In the genomic region with DNA sequence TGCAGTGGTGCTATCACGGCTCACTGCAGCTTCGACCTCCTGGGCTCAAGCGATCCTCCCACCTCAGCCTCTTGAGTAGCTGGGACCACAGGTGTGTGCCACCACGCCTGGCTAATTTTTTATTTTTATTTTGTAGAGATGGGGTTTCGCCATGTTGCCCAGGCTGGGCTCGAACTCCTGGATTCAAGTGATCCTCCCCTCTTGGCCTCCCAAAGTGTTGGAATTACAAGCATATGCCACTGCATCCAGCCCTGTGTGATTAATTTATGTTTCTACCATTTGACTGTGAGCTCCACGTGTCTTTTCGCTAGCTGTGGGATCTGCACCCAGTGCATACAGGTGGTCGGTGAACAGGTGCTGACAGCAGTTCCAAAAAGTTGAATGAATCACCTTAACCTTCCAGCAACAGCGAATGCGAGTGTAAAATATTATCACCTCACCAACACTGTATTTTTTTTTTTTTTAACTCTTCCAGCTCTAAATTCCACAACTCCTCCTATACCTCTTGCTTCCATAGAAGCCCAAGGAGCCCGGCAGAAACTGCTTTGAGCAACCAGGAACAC, we compare ENCODE assay signal across 8 cellular contexts. TPM values are rescaled to one million over a fixed set of nuclear protein-coding genes. Genes with fewer than 3 reads are reported as not detected.
DNase-seq lines count a peak whose midpoint lies in the region; ATAC-seq and TF ChIP-seq lines count a peak whose summit lies in the region.

No MANE protein-coding gene starts in this region.

- H3K9me3 ChIP-seq in DND-41 (ENCODE audit: insufficient read depth, low read length, severe bottlenecking) (no peaks in the 10 kb centered on the region), HUES64 (ENCODE audit: insufficient read depth, low read depth, low read length) (0 out of 2 replicates have a peak, but pooled peaks cover under 1% of the 10 kb centered on the region), thoracic aorta (no peaks in the 10 kb centered on the region)

- H2AFZ ChIP-seq in DND-41 (ENCODE audit: low read depth, low read length), result peak overlapping the region; percentile 90

- peak overlapping the region; percentile 19 to 57; a peak in 3 of 4 replicates for H3K4me3 ChIP-seq in DND-41 (ENCODE audit: low read depth in 1 of 2, low read length in 2 of 2)
- peak overlapping the region; percentile 29; the same call in 1 of the 2 replicates for H3K4me3 ChIP-seq in HUES64 (ENCODE audit: low read length)
- H3K4me3 ChIP-seq in fibroblast of pulmonary artery (replicated peaks; ENCODE audit: low read depth, low read length), result peak overlapping the region; percentile 15
- H3K4me3 ChIP-seq in thoracic aorta, result peak overlapping the region; percentile 74

- 71% methylated on average over 12 of the region's 12 CpGs for WGBS in HUES64

- no peaks in the 10 kb centered on the region for H3K27me3 ChIP-seq in DND-41 (ENCODE audit: insufficient read depth, low read length, poor library complexity)
- no peaks in the 10 kb centered on the region for H3K27me3 ChIP-seq in HUES64 (ENCODE audit: insufficient read depth, low read length)
- H3K27me3 ChIP-seq in thoracic aorta (replicated peaks; ENCODE audit: insufficient read depth), result no peaks in the 10 kb centered on the region

- no peak for TF ChIP-seq CTCF in DND-41 (IDR thresholded peaks at IDR 0.05; ENCODE audit: borderline replicate concordance, extremely low read depth, low read length, poor library complexity, severe bottlenecking)
- no peak for TF ChIP-seq CTCF in fibroblast of pulmonary artery (IDR thresholded peaks at IDR 0.05; ENCODE audit: low read length, missing control alignments)
- TF ChIP-seq CTCF in thoracic aorta (IDR thresholded peaks at IDR 0.05), result no peak

- H3K36me3 ChIP-seq in DND-41 (ENCODE audit: insufficient read depth, low read length), result no peaks in the 10 kb centered on the region
- H3K36me3 ChIP-seq in HUES64 (ENCODE audit: insufficient read depth, low read length), result no peaks in the 10 kb centered on the region; the same call in 1 of the 2 replicates
- H3K36me3 ChIP-seq in thoracic aorta, result no peaks in the 10 kb centered on the region

- H3K79me2 ChIP-seq in DND-41 (ENCODE audit: insufficient read depth, low read length), result no peaks in the 10 kb centered on the region; the same call in 1 of the 2 replicates

- H4K20me1 ChIP-seq in DND-41 (ENCODE audit: insufficient read depth, low read length), result no peaks in the 10 kb centered on the region

- H3K27ac ChIP-seq in DND-41 (ENCODE audit: low read length) (peak overlapping the region; percentile 65), HUES64 (ENCODE audit: low read depth, low read length) (no peak overlapping the region), thoracic aorta (no peak overlapping the region)

- DNase-seq in DND-41 (no peak), fibroblast of pulmonary artery (ENCODE audit: low read depth) (no peak), thoracic aorta (ENCODE audit: low spot score) (no peak), Ammon's horn (ENCODE audit: low spot score) (no peak)
- DNase-seq in stimulated activated CD4-positive, alpha-beta T cell treated with anti-CD3 and anti-CD28 coated beads, Interleukin-4, amount 100 ng/mL, for 24 hours, result no peak
- no peak for DNase-seq in activated CD4-positive, CD25-positive, alpha-beta regulatory T cell (lab: John Stamatoyannopoulos, UW)

- H3K9ac ChIP-seq in DND-41 (ENCODE audit: low read depth, low read length) (peak overlapping the region; percentile 49), HUES64 (ENCODE audit: low read depth, low read length) (no peak overlapping the region)

- H3K4me1 ChIP-seq in DND-41 (ENCODE audit: insufficient read depth, low read length) (peaks cover 20% of the 10 kb centered on the region), HUES64 (ENCODE audit: insufficient read depth, low read length) (peaks cover 3% of the 10 kb centered on the region; the same call in 1 of the 2 replicates), thoracic aorta (ENCODE audit: control insufficient read depth in 1 of 2, low read depth in 2 of 2) (peaks cover 0 to 12% of the 10 kb centered on the region in 2 donors)

- H3K4me2 ChIP-seq in DND-41 (ENCODE audit: insufficient read depth, low read length), result peak overlapping the region; percentile 91

- ATAC-seq in DND-41 (ENCODE audit: insufficient read depth, low read depth), result peak; percentile 4; the same call in 1 of the 3 replicates
- peak; percentile 21 for ATAC-seq in GM21576 (IDR thresholded peaks at IDR 0.05; ENCODE audit: unreplicated experiment)
- no peak for ATAC-seq in thoracic aorta (ENCODE audit: insufficient number of reproducible peaks, low FRiP score, low read depth)

RNA-seq across cellular contexts. Expression of a gene that starts 0.5 kb away (rescaled TPM):
- 8.3 TPM for polyA plus RNA-seq in HUES64 (2013, experiment 1 of 2)
- polyA plus RNA-seq in HUES64 (2013, experiment 2 of 2), result 10.9 TPM
- 10 to 100 TPM in 1 of 2 donors, 1 to 10 TPM in 1; 2.7 to 14.6 TPM for total RNA-seq in thoracic aorta

Comparison
In these comparisons a context has a peak if more than half of its experiments do, and no peak if none do; other contexts are left out.
1. H3K4me3 ChIP-seq: peak in every context shown above with its lines; median percentile 74 in thoracic aorta; 38 in DND-41; 29 in HUES64; 15 in fibroblast of pulmonary artery.